In the genomic region with DNA sequence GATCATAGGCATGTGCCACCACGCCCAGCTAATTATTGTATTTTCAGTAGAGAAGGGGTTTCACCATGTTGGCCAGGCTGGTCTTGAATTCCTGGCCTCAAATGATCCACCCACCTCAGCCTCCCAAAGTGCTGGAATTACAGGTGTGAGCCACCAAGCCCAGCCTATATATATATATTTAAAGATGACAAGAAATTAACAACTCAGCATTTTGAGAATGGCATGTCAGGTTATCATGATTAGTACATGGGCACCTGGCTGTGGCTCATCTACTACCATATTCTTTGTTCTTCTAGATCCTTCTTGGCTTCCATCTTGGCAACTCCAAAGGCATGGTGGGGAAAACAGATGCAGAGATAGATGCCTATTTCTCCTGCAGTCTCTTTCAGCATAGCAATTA, we compare ENCODE assay signal across 3 cellular contexts.
TF ChIP-seq lines count a peak whose summit lies in the region.

No MANE protein-coding gene starts in this region.

TF ChIP-seq in A549, 52 proteins besides CTCF, POLR2A, EP300 and RAD21:
- peak; percentile 21 for TF ChIP-seq MAFK (IDR thresholded peaks at IDR 0.05; ENCODE audit: partially characterized antibody)

TF ChIP-seq in K562, 482 proteins besides CTCF, POLR2A, EP300 and RAD21:
- peak; percentile 63; the same call in 1 of the 2 replicates for TF ChIP-seq C11orf30 (IDR thresholded peaks at IDR 0.05; ENCODE audit: low read depth)
- TF ChIP-seq ZNF316 (IDR thresholded peaks at IDR 0.05) = peak; percentile 74
- 0 out of 2 replicates have a peak, but pooled peaks have one; percentile 25 for TF ChIP-seq MAFG (tag; conservative IDR thresholded peaks at IDR 0.05)

TF ChIP-seq in HepG2, 621 proteins besides CTCF, POLR2A, EP300 and RAD21:
- TF ChIP-seq MAFK (conservative IDR thresholded peaks at IDR 0.05 in 1 of 2, IDR thresholded peaks at IDR 0.05 in 1 of 2; ENCODE audit: low read length in 2 of 2) = peak in 1 of 2 experiments; percentile 50; a peak in 2 of 4 replicates
- TF ChIP-seq MAFF (IDR thresholded peaks at IDR 0.05; ENCODE audit: low read depth, low read length) = 0 out of 2 replicates have a peak, but pooled peaks have one; percentile 31
